ENCODE assay signal across 10 cellular contexts in the genomic region with DNA sequence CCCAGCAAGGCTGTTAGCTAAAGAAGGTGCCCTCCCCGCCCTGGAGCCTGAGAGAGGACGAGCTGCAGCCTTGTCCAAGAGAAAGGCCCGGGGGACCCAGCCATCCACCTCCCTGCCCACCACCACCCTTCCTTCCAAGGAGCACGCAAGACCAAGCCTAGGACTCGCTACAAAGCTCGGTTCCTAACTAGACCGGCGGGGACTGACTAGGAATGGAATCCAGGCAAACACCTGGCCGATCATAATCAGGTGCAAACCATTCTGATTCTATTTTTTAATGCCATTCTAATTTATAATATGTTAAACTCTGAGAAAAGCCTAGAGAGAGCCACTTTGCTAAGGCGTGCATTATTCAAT. TPM values are rescaled to one million over a fixed set of nuclear protein-coding genes. Genes with fewer than 3 reads are reported as not detected.
DNase-seq lines count a peak whose midpoint lies in the region; ATAC-seq and TF ChIP-seq lines count a peak whose summit lies in the region.
"Had no signal": no experiment of that assay in that cellular context is flagged by ENCODE, and none has a peak within 500 bp of the region (broad histone marks: within the 10 kb centered on the region; RNA-seq: fewer than 3 reads in every experiment).

No MANE protein-coding gene starts in this region.

- no peaks in the 10 kb centered on the region for H3K36me3 Mint-ChIP-seq in nephron progenitor cell (ENCODE audit: low read depth)
- H3K36me3 Mint-ChIP-seq in T-helper 2 cell treated with Interferon-gamma antibody and Interleukin-4, amounts not matched to agents 5 μg/mL and 100 μg/mL, for 36 hours (ENCODE audit: low read depth): no peaks in the 10 kb centered on the region

- no peaks in the 10 kb centered on the region for H3K9me3 Mint-ChIP-seq in nephron progenitor cell
- H3K9me3 Mint-ChIP-seq in T-helper 2 cell treated with Interferon-gamma antibody and Interleukin-4, amounts not matched to agents 5 μg/mL and 100 μg/mL, for 36 hours: no peaks in the 10 kb centered on the region
- H3K9me3 Mint-ChIP-seq: activated naive CD8-positive, alpha-beta T cell treated with anti-CD3 and anti-CD28 coated beads, Interleukin-2, amount 50 U/mL, for 24 hours had no signal

- H3K27me3 ChIP-seq in SJSA1 (replicated peaks) (no peaks in the 10 kb centered on the region), aorta (ENCODE audit: control insufficient read depth in 1 of 2, insufficient read depth in 2 of 2, low read length in 1 of 2) (no peaks in the 10 kb centered on the region)

- H3K4me1 ChIP-seq in SJSA1 (replicated peaks) (peaks cover 18% of the 10 kb centered on the region), aorta (ENCODE audit: control insufficient read depth in 1 of 2, insufficient read depth in 2 of 2, low read length in 2 of 2) (no peaks in the 10 kb centered on the region)

- no peak for DNase-seq in SJSA1 (ENCODE audit: low read depth in 1 of 2, low spot score in 2 of 2)
- no peak for DNase-seq in fibroblast of pulmonary artery (ENCODE audit: low read depth)
- no peak for DNase-seq in nephron progenitor cell
- no peak for DNase-seq in aorta
- no peak for DNase-seq in T-helper 2 cell treated with Interferon-gamma antibody and Interleukin-4, amounts not matched to agents 5 μg/mL and 100 μg/mL, for 36 hours (ENCODE audit: low spot score)
- no peak for DNase-seq in SHP77 (lab: John Stamatoyannopoulos, UW)
- DNase-seq: activated CD4-positive, alpha-beta T cell treated with anti-CD3 and anti-CD28 coated beads for 1 hour; activated naive CD8-positive, alpha-beta T cell treated with anti-CD3 and anti-CD28 coated beads, Interleukin-2, amount 50 U/mL, for 24 hours had no signal

- peak overlapping the region; percentile 86 for H3K27ac ChIP-seq in SJSA1
- H3K27ac ChIP-seq in aorta (ENCODE audit: low read depth in 1 of 2, low read length in 2 of 2): peak overlapping the region; percentile 8 to 60

- H3K4me3 ChIP-seq in SJSA1 (peak overlapping the region; percentile 32), fibroblast of pulmonary artery (replicated peaks; ENCODE audit: low read depth, low read length) (peak overlapping the region; percentile 53), aorta (ENCODE audit: low read length in 2 of 2) (peak overlapping the region; percentile 3)

- no peak overlapping the region for H3K27ac Mint-ChIP-seq in nephron progenitor cell
- H3K27ac Mint-ChIP-seq in T-helper 2 cell treated with Interferon-gamma antibody and Interleukin-4, amounts not matched to agents 5 μg/mL and 100 μg/mL, for 36 hours: no peak overlapping the region
- H3K27ac Mint-ChIP-seq: activated naive CD8-positive, alpha-beta T cell treated with anti-CD3 and anti-CD28 coated beads, Interleukin-2, amount 50 U/mL, for 24 hours had no signal

- TF ChIP-seq CTCF in fibroblast of pulmonary artery (IDR thresholded peaks at IDR 0.05; ENCODE audit: low read length, missing control alignments) (no peak), nephron progenitor cell (IDR thresholded peaks at IDR 0.05) (no peak)

- no peaks in the 10 kb centered on the region for H3K36me3 ChIP-seq in SJSA1
- no peaks in the 10 kb centered on the region for H3K36me3 ChIP-seq in aorta (ENCODE audit: control insufficient read depth in 1 of 2, insufficient read depth in 2 of 2, low read length in 1 of 2)

- intact Hi-C loops in aorta (cut with DNase I): no loop called here

- H3K27me3 Mint-ChIP-seq in nephron progenitor cell (ENCODE audit: low read depth, poor library complexity): peaks cover 75% of the 10 kb centered on the region
- H3K27me3 Mint-ChIP-seq in T-helper 2 cell treated with Interferon-gamma antibody and Interleukin-4, amounts not matched to agents 5 μg/mL and 100 μg/mL, for 36 hours (ENCODE audit: low read depth): peaks cover 58% of the 10 kb centered on the region

- H3K9me3 ChIP-seq in SJSA1 (replicated peaks) (no peaks in the 10 kb centered on the region), aorta (ENCODE audit: control insufficient read depth, low read length) (no peaks in the 10 kb centered on the region)

- WGBS in aorta, 2 donors: 6 to 8% methylated on average over 10 of the region's 10 CpGs

- ATAC-seq in aorta (ENCODE audit: low FRiP score) (peak; percentile 1), HG03139 (IDR thresholded peaks at IDR 0.05; ENCODE audit: unreplicated experiment) (no peak)
- ATAC-seq: activated naive CD8-positive, alpha-beta T cell treated with anti-CD3 and anti-CD28 coated beads, Interleukin-2, amount 50 U/mL, for 24 hours had no signal

- H3K4me3 Mint-ChIP-seq in nephron progenitor cell: peak overlapping the region; percentile 87
- no peak overlapping the region for H3K4me3 Mint-ChIP-seq in T-helper 2 cell treated with Interferon-gamma antibody and Interleukin-4, amounts not matched to agents 5 μg/mL and 100 μg/mL, for 36 hours
- H3K4me3 Mint-ChIP-seq: activated naive CD8-positive, alpha-beta T cell treated with anti-CD3 and anti-CD28 coated beads, Interleukin-2, amount 50 U/mL, for 24 hours had no signal

- H3K4me1 Mint-ChIP-seq in nephron progenitor cell: peaks cover 29% of the 10 kb centered on the region
- no peaks in the 10 kb centered on the region for H3K4me1 Mint-ChIP-seq in T-helper 2 cell treated with Interferon-gamma antibody and Interleukin-4, amounts not matched to agents 5 μg/mL and 100 μg/mL, for 36 hours (ENCODE audit: low read depth)

RNA-seq across cellular contexts. Expression of a gene that starts 19.7 kb away (rescaled TPM):
- 501 and 738 TPM in 2 replicates for total RNA-seq in SJSA1 (2014; rRNA removed; shearing (Covaris generic))
- total RNA-seq in aorta: 100 to 1,000 TPM; 155 to 257 TPM
- polyA plus RNA-seq in aorta: 100 to 1,000 TPM; 137 to 187 TPM

RNA-seq across cellular contexts. Expression of a gene that starts 34.2 kb away (rescaled TPM):
- total RNA-seq in SJSA1 (2014; rRNA removed; shearing (Covaris generic)): not detected in 2 replicates
- total RNA-seq in aorta: under 1 TPM; 0.57 to 0.58 TPM
- polyA plus RNA-seq in aorta: not detected
- total RNA-seq: liver had no signal
- polyA plus RNA-seq: liver had no signal

Comparison
In these comparisons a context has a peak if more than half of its experiments do, and no peak if none do; other contexts are left out.
1. H3K4me3 ChIP-seq: peak in every context shown above with its lines; median percentile 53 in fibroblast of pulmonary artery; 32 in SJSA1; 3 in aorta.